7 cellular contexts compared by ENCODE assay signal in genomic region chr14:19197488-19198234, GRCh38.
DNase-seq lines count a peak whose midpoint lies in the region; ATAC-seq and TF ChIP-seq lines count a peak whose summit lies in the region.
"Not testable (repeated sequence)": the region's sequence is repeated elsewhere in the genome, so short reads cannot be mapped to it uniquely, and the experiment has no call there.

No MANE protein-coding gene starts in this region.

- H3K4me3 ChIP-seq in Caco-2 (ENCODE audit: low read depth, low read length); HCT116 (replicated peaks in 1 of 2; ENCODE audit: low read depth in 1 of 2, low read length in 2 of 2); RWPE2 (ENCODE audit: severe bottlenecking); mucosa of descending colon: not testable (repeated sequence)

- H3K27ac Mint-ChIP-seq in Caco-2 (ENCODE audit: unreplicated experiment), result peak overlapping the region; percentile 71
- not testable (repeated sequence) for H3K27ac Mint-ChIP-seq in stimulated activated naive CD8-positive, alpha-beta T cell treated with anti-CD3 and anti-CD28 coated beads, Interleukin-15, amount 100 ng/mL, for 72 hours

- H3K4me2 ChIP-seq in HCT116 (ENCODE audit: low read length), result not testable (repeated sequence)

- not testable (repeated sequence) for H3K79me2 ChIP-seq in HCT116 (ENCODE audit: insufficient read depth, low read length)

- CTCF ChIA-PET in Caco-2 (lab: Charles Lee); HCT116 (lab: Charles Lee): not testable (repeated sequence)

- H3K4me1 ChIP-seq in Caco-2; HCT116 (ENCODE audit: control insufficient read depth in 1 of 2, insufficient read depth in 2 of 2, low read length in 2 of 2); RWPE2 (ENCODE audit: insufficient read depth, poor library complexity, severe bottlenecking); mucosa of descending colon (ENCODE audit: low read depth): not testable (repeated sequence)

- ATAC-seq in HCT116 (peak; percentile 74), RWPE2 (ENCODE audit: low read depth) (peak; percentile 96), mucosa of descending colon (peak; percentile 6)
- peak; percentile 7 for ATAC-seq in stimulated activated naive CD8-positive, alpha-beta T cell treated with anti-CD3 and anti-CD28 coated beads, Interleukin-15, amount 100 ng/mL, for 72 hours

- not testable (repeated sequence) for H3K27me3 Mint-ChIP-seq in Caco-2 (ENCODE audit: insufficient read depth, unreplicated experiment); stimulated activated naive CD8-positive, alpha-beta T cell treated with anti-CD3 and anti-CD28 coated beads, Interleukin-15, amount 100 ng/mL, for 72 hours

- H3K36me3 ChIP-seq in Caco-2 (ENCODE audit: control insufficient read depth, insufficient read depth, low read length); HCT116 (ENCODE audit: control insufficient read depth in 1 of 2, insufficient read depth in 2 of 2, low read length in 2 of 2); RWPE2 (ENCODE audit: low read depth); mucosa of descending colon (ENCODE audit: low read depth): not testable (repeated sequence)

- not testable (repeated sequence) for TF ChIP-seq CTCF in Caco-2 (IDR thresholded peaks at IDR 0.05; ENCODE audit: insufficient read depth in 1 of 2, low read depth in 1 of 2, low read length in 1 of 2, severe bottlenecking in 1 of 2, unreplicated experiment in 1 of 2); HCT116 (IDR thresholded peaks at IDR 0.05 in 2 of 3, conservative IDR thresholded peaks at IDR 0.05 in 1 of 3; ENCODE audit: borderline replicate concordance in 1 of 3, insufficient read depth in 1 of 3, low read depth in 2 of 3, low read length in 2 of 3); RWPE2 (IDR thresholded peaks at IDR 0.05; ENCODE audit: poor library complexity, severe bottlenecking); mucosa of descending colon (IDR thresholded peaks at IDR 0.05)

- BruUV-seq in Caco-2 (replicated peaks; lab: Mats Ljungman, UMichigan); HCT116 (replicated peaks; lab: Mats Ljungman, UMichigan): not testable (repeated sequence)

- H3K9me3 Mint-ChIP-seq in Caco-2 (ENCODE audit: unreplicated experiment); stimulated activated naive CD8-positive, alpha-beta T cell treated with anti-CD3 and anti-CD28 coated beads, Interleukin-15, amount 100 ng/mL, for 72 hours: not testable (repeated sequence)

- not testable (repeated sequence) for H3K36me3 Mint-ChIP-seq in Caco-2 (ENCODE audit: insufficient read depth, unreplicated experiment)

- RAD21 ChIA-PET in HCT116 (lab: Charles Lee; ENCODE audit: low non-redundant PET in 1 of 2, low total read pairs in 2 of 2, uncharacterized antibody in 2 of 2, unreplicated experiment in 2 of 2), result not testable (repeated sequence)

- POLR2A ChIA-PET in Caco-2 (lab: Charles Lee); HCT116 (lab: Charles Lee): not testable (repeated sequence)

- TF ChIP-seq POLR2A in HCT116 (IDR thresholded peaks at IDR 0.05; ENCODE audit: borderline replicate concordance, extremely low read depth, insufficient read depth, insufficient read length), result not testable (repeated sequence)

- not testable (repeated sequence) for H4K20me1 ChIP-seq in HCT116 (ENCODE audit: insufficient read depth)

- H2AFZ ChIP-seq in HCT116 (ENCODE audit: low read depth, low read length, poor library complexity, severe bottlenecking), result not testable (repeated sequence)

- H3K27ac ChIP-seq in HCT116 (ENCODE audit: low read depth, low read length); RWPE2 (ENCODE audit: poor library complexity, severe bottlenecking): not testable (repeated sequence)

- H3K4me3 Mint-ChIP-seq in Caco-2 (ENCODE audit: unreplicated experiment); stimulated activated naive CD8-positive, alpha-beta T cell treated with anti-CD3 and anti-CD28 coated beads, Interleukin-15, amount 100 ng/mL, for 72 hours: not testable (repeated sequence)

- DNase-seq in Caco-2; HCT116 (ENCODE audit: low read depth, low spot score); RWPE2 (ENCODE audit: low spot score); mucosa of descending colon; stimulated activated naive CD8-positive, alpha-beta T cell treated with anti-CD3 and anti-CD28 coated beads, Interleukin-15, amount 100 ng/mL, for 72 hours: not testable (repeated sequence)
- DNase-seq in ecto neural progenitor cell (ENCODE audit: low spot score) (peak; percentile 29), islet precursor cell (peak; percentile 47)

- intact Hi-C loops in Caco-2 (cut with micrococcal nuclease; ENCODE audit: unreplicated experiment); HCT116 (cut with micrococcal nuclease); mucosa of descending colon (cut with DNase I, micrococcal nuclease): not testable (repeated sequence)

- not testable (repeated sequence) for H3K9ac ChIP-seq in HCT116 (ENCODE audit: low read length)

- not testable (repeated sequence) for H3K9me2 ChIP-seq in HCT116 (ENCODE audit: insufficient read depth)

- not testable (repeated sequence) for H3K4me1 Mint-ChIP-seq in Caco-2 (ENCODE audit: low read depth, unreplicated experiment); stimulated activated naive CD8-positive, alpha-beta T cell treated with anti-CD3 and anti-CD28 coated beads, Interleukin-15, amount 100 ng/mL, for 72 hours

- TF ChIP-seq RAD21 in HCT116 (IDR thresholded peaks at IDR 0.05; ENCODE audit: low read depth), result not testable (repeated sequence)

- H3K27me3 ChIP-seq in Caco-2 (replicated peaks; ENCODE audit: control insufficient read depth, insufficient read depth, low read length); HCT116 (ENCODE audit: insufficient read depth, low read length); RWPE2 (ENCODE audit: insufficient read depth, poor library complexity, severe bottlenecking): not testable (repeated sequence)

- H3K9me3 ChIP-seq in Caco-2; HCT116 (ENCODE audit: control insufficient read depth in 1 of 2, insufficient read depth in 1 of 2, low read depth in 1 of 2, low read length in 2 of 2); RWPE2 (ENCODE audit: severe bottlenecking); mucosa of descending colon: not testable (repeated sequence)

Comparison
In these comparisons a context has a peak if more than half of its experiments do, and no peak if none do; other contexts are left out.
1. ATAC-seq: peak in every context shown above with its lines; median percentile 96 in RWPE2; 74 in HCT116; 7 in stimulated activated naive CD8-positive, alpha-beta T cell treated with anti-CD3 and anti-CD28 coated beads, Interleukin-15, amount 100 ng/mL, for 72 hours; 6 in mucosa of descending colon.